In the genomic region with DNA sequence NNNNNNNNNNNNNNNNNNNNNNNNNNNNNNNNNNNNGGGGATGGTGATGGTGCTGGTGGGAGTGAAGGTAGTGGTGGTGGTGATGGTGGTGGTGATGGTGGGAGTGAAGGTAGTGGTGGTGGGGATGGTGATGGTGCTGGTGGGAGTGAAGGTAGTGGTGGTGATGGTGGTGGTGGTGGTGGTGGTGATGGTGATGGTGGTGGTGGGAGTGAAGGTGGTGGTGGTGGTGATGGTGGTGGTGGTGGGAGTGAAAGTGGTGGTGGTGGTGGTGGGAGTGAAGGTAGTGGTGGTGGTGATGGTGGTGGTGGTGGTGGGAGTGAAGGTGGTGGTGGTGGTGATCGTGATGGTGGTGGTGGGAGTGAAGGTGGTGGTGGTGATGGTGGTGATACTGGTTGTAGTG, we compare ENCODE assay signal across 13 cellular contexts.
DNase-seq lines count a peak whose midpoint lies in the region; ATAC-seq and TF ChIP-seq lines count a peak whose summit lies in the region.
"Had no signal": no experiment of that assay in that cellular context is flagged by ENCODE, and none has a peak within 500 bp of the region (broad histone marks: within the 10 kb centered on the region; RNA-seq: fewer than 3 reads in every experiment).

No MANE protein-coding gene starts in this region.

- H3K27ac ChIP-seq in body of pancreas, result no peak overlapping the region
- H3K27ac ChIP-seq: BLaER1 had no signal

- intact Hi-C loops in body of pancreas (cut with DNase I), result no loop called here
- intact Hi-C loops in left cardiac atrium (cut with DNase I), result no loop called here

- H3K4me1 ChIP-seq in body of pancreas, result no peaks in the 10 kb centered on the region

- TF ChIP-seq POLR2A in body of pancreas (IDR thresholded peaks at IDR 0.05) (no peak), erythroblast (IDR thresholded peaks at IDR 0.05; ENCODE audit: low read length) (no peak)

- ATAC-seq in body of pancreas, result peak; percentile 55
- peak; percentile 47 to 80 for ATAC-seq in left cardiac atrium
- peak; percentile 93 for ATAC-seq in omental fat pad (ENCODE audit: low FRiP score)
- ATAC-seq in HG03025 (IDR thresholded peaks at IDR 0.05; ENCODE audit: low FRiP score, unreplicated experiment), result no peak
- ATAC-seq: T-helper 17 cell had no signal

- no peak overlapping the region for H3K4me3 ChIP-seq in body of pancreas
- H3K4me3 ChIP-seq: BLaER1, smooth muscle cell had no signal

- DNase-seq in Caki2 (ENCODE audit: low read depth), result peak; percentile 10
- DNase-seq in body of pancreas, result no peak
- peak; percentile 15 for DNase-seq in left cardiac atrium
- no peak for DNase-seq in omental fat pad (ENCODE audit: low spot score)
- no peak for DNase-seq in NCI-H2196 treated with DMSO at 0.1 percent for 48 hours (lab: John Stamatoyannopoulos, UW; ENCODE audit: unreplicated experiment)
- no peak for DNase-seq in erythroblast (lab: John Stamatoyannopoulos, UW)
- no peak for DNase-seq in GDM1 (lab: John Stamatoyannopoulos, UW)
- DNase-seq: activated CD4-positive, alpha-beta T cell treated with anti-CD3 and anti-CD28 coated beads, Interleukin-2, amount 50 U/mL, for 1 hour; naive B cell; T-helper 17 cell had no signal

- TF ChIP-seq CTCF in body of pancreas (IDR thresholded peaks at IDR 0.05), result no peak
- TF ChIP-seq CTCF in omental fat pad (IDR thresholded peaks at IDR 0.05), result no peak

- no peaks in the 10 kb centered on the region for H3K9me3 ChIP-seq in body of pancreas

- in situ Hi-C loops in Caki2 (cut with HindIII; ENCODE audit: low pct_unique_long_range_greater_than_20kb, low sequenced_read_pairs), result no loop called here

- H3K27me3 ChIP-seq in body of pancreas, result no peaks in the 10 kb centered on the region
- H3K27me3 ChIP-seq: BLaER1 had no signal

- 57 to 100% methylated on average over 1 of the region's 1 CpG for WGBS in body of pancreas, 2 donors

- H3K36me3 ChIP-seq in body of pancreas (replicated peaks in 1 of 2; ENCODE audit: insufficient read depth in 1 of 2, low read depth in 2 of 2), result no peaks in the 10 kb centered on the region
- H3K36me3 ChIP-seq: BLaER1 had no signal

Comparison
In these comparisons a context has a peak if more than half of its experiments do, and no peak if none do; other contexts are left out.
1. DNase-seq: peak in Caki2 (single experiment) and left cardiac atrium (single experiment); none in body of pancreas (0 of 4), omental fat pad (single experiment), NCI-H2196 treated with DMSO at 0.1 percent for 48 hours (single experiment), erythroblast (0 of 2) and GDM1 (single experiment).